Comparison of ENCODE assay signal across 14 cellular contexts in genomic region chr15:55283295-55284147, GRCh38. TPM values are rescaled to one million over a fixed set of nuclear protein-coding genes. Genes with fewer than 3 reads are reported as not detected.
DNase-seq lines count a peak whose midpoint lies in the region; ATAC-seq and TF ChIP-seq lines count a peak whose summit lies in the region.
"Had no signal": no experiment of that assay in that cellular context is flagged by ENCODE, and none has a peak within 500 bp of the region (broad histone marks: within the 10 kb centered on the region; RNA-seq: fewer than 3 reads in every experiment).

No MANE protein-coding gene starts in this region.

- intact Hi-C loops in activated T-helper 2 cell treated with anti-CD3 and anti-CD28 coated beads, Interferon-gamma antibody, Interleukin-2, Interleukin-4, amounts not matched to agents 10 μg/mL and 5 μg/mL and 100 μg/mL, durations not matched to agents 14 hours and 24 hours and 36 hours (cut with micrococcal nuclease), result loop anchor here (5.0 kb wide), 1 partner anchor 34 kb away; the partner anchor contains the start of genes PIGB and PIGBOS1
- intact Hi-C loops in upper lobe of right lung (cut with DNase I), result no loop called here

- peaks cover 99% of the 10 kb centered on the region for H3K4me1 Mint-ChIP-seq in activated T-cell treated with anti-CD3 and anti-CD28 coated beads, Interleukin-2, amount 50 U/mL, for 72 hours (ENCODE audit: low read depth)
- H3K4me1 Mint-ChIP-seq in activated T-helper 2 cell treated with anti-CD3 and anti-CD28 coated beads, Interferon-gamma antibody, Interleukin-2, Interleukin-4, amounts not matched to agents 10 μg/mL and 5 μg/mL and 100 μg/mL, durations not matched to agents 14 hours and 24 hours and 36 hours (ENCODE audit: low read depth), result peaks cover 87% of the 10 kb centered on the region

- no peaks in the 10 kb centered on the region for H3K36me3 ChIP-seq in upper lobe of right lung
- H3K36me3 ChIP-seq: heart right ventricle had no signal

- ATAC-seq in activated T-cell treated with anti-CD3 and anti-CD28 coated beads, Interleukin-2, amount 50 U/mL, for 72 hours (replicated peaks in 1 of 2), result peak in 1 of 2 donors; percentile 27
- ATAC-seq in upper lobe of right lung, result peak; percentile 86
- ATAC-seq: esophagus mucosa, HCT116 had no signal

- H3K27me3 ChIP-seq in upper lobe of right lung, result no peaks in the 10 kb centered on the region
- H3K27me3 ChIP-seq: heart right ventricle had no signal

- no peak overlapping the region for H3K4me3 ChIP-seq in upper lobe of right lung

- peaks cover 41% of the 10 kb centered on the region for H3K4me1 ChIP-seq in upper lobe of right lung

- H3K36me3 Mint-ChIP-seq in activated T-cell treated with anti-CD3 and anti-CD28 coated beads, Interleukin-2, amount 50 U/mL, for 72 hours (ENCODE audit: insufficient read depth in 2 of 2), result peaks cover 20 to 29% of the 10 kb centered on the region in 2 donors
- peaks cover 75% of the 10 kb centered on the region for H3K36me3 Mint-ChIP-seq in activated T-helper 2 cell treated with anti-CD3 and anti-CD28 coated beads, Interferon-gamma antibody, Interleukin-2, Interleukin-4, amounts not matched to agents 10 μg/mL and 5 μg/mL and 100 μg/mL, durations not matched to agents 14 hours and 24 hours and 36 hours (ENCODE audit: low read depth)

- peak overlapping the region; percentile 98 for H3K27ac Mint-ChIP-seq in activated T-cell treated with anti-CD3 and anti-CD28 coated beads, Interleukin-2, amount 50 U/mL, for 72 hours
- H3K27ac Mint-ChIP-seq in activated T-helper 2 cell treated with anti-CD3 and anti-CD28 coated beads, Interferon-gamma antibody, Interleukin-2, Interleukin-4, amounts not matched to agents 10 μg/mL and 5 μg/mL and 100 μg/mL, durations not matched to agents 14 hours and 24 hours and 36 hours, result peak overlapping the region; percentile 21

- H3K9me3 ChIP-seq in upper lobe of right lung, result no peaks in the 10 kb centered on the region
- H3K9me3 ChIP-seq: heart right ventricle had no signal

- H3K27ac ChIP-seq in upper lobe of right lung, result peak overlapping the region; percentile 70

- TF ChIP-seq CTCF in upper lobe of right lung (IDR thresholded peaks at IDR 0.05), result no peak

- no peak for DNase-seq in activated T-cell treated with anti-CD3 and anti-CD28 coated beads, Interleukin-2, amount 50 U/mL, for 72 hours
- DNase-seq in activated T-cell treated with anti-CD3 and anti-CD28 coated beads for 4 hours (no peak), lung microvascular endothelial cell (ENCODE audit: low read depth in 2 of 2) (peak; percentile 16 to 37), upper lobe of right lung (no peak), superior temporal gyrus (ENCODE audit: extremely low spot score) (no peak), NCI-H69 (lab: John Stamatoyannopoulos, UW) (no peak)
- DNase-seq in activated T-helper 2 cell treated with anti-CD3 and anti-CD28 coated beads, Interferon-gamma antibody, Interleukin-2, Interleukin-4, amounts not matched to agents 10 μg/mL and 5 μg/mL and 100 μg/mL, durations not matched to agents 14 hours and 24 hours and 36 hours (ENCODE audit: low spot score), result no peak
- no peak for DNase-seq in stimulated activated CD4-positive, alpha-beta T cell treated with anti-CD3 and anti-CD28 coated beads, Interleukin-4, amount 100 ng/mL, for 1 hour
- DNase-seq: heart right ventricle, left ventricle myocardium superior, MV-4-11, nucleus accumbens had no signal

- no peaks in the 10 kb centered on the region for H3K27me3 Mint-ChIP-seq in activated T-cell treated with anti-CD3 and anti-CD28 coated beads, Interleukin-2, amount 50 U/mL, for 72 hours (ENCODE audit: low read depth)
- H3K27me3 Mint-ChIP-seq in activated T-helper 2 cell treated with anti-CD3 and anti-CD28 coated beads, Interferon-gamma antibody, Interleukin-2, Interleukin-4, amounts not matched to agents 10 μg/mL and 5 μg/mL and 100 μg/mL, durations not matched to agents 14 hours and 24 hours and 36 hours (ENCODE audit: low read depth), result no peaks in the 10 kb centered on the region

- peak overlapping the region; percentile 75 to 86 for H3K4me3 Mint-ChIP-seq in activated T-cell treated with anti-CD3 and anti-CD28 coated beads, Interleukin-2, amount 50 U/mL, for 72 hours
- no peak overlapping the region for H3K4me3 Mint-ChIP-seq in activated T-helper 2 cell treated with anti-CD3 and anti-CD28 coated beads, Interferon-gamma antibody, Interleukin-2, Interleukin-4, amounts not matched to agents 10 μg/mL and 5 μg/mL and 100 μg/mL, durations not matched to agents 14 hours and 24 hours and 36 hours (ENCODE audit: low read depth)

- no peaks in the 10 kb centered on the region for H3K9me3 Mint-ChIP-seq in activated T-cell treated with anti-CD3 and anti-CD28 coated beads, Interleukin-2, amount 50 U/mL, for 72 hours
- peaks cover 6% of the 10 kb centered on the region for H3K9me3 Mint-ChIP-seq in activated T-helper 2 cell treated with anti-CD3 and anti-CD28 coated beads, Interferon-gamma antibody, Interleukin-2, Interleukin-4, amounts not matched to agents 10 μg/mL and 5 μg/mL and 100 μg/mL, durations not matched to agents 14 hours and 24 hours and 36 hours

RNA-seq across cellular contexts. Expression of gene RAB27A, which starts 6.1 kb away (rescaled TPM):
- 100 to 1,000 TPM; 203 to 205 TPM for total RNA-seq in activated T-cell treated with anti-CD3 and anti-CD28 coated beads, Interleukin-2, amount 50 U/mL, for 72 hours
- 72.3 and 74.4 TPM in 2 replicates for total RNA-seq in activated T-helper 2 cell treated with anti-CD3 and anti-CD28 coated beads, Interferon-gamma antibody, Interleukin-2, Interleukin-4, amounts not matched to agents 10 μg/mL and 5 μg/mL and 100 μg/mL, durations not matched to agents 14 hours and 24 hours and 36 hours
- total RNA-seq in lung microvascular endothelial cell (6.1 and 9.5 TPM in 2 replicates), upper lobe of right lung (72.5 TPM)

RNA-seq across cellular contexts. Expression of gene PIGBOS1, which starts 35.4 kb away (rescaled TPM):
- 10 to 100 TPM; 13.0 to 14.5 TPM for total RNA-seq in activated T-cell treated with anti-CD3 and anti-CD28 coated beads, Interleukin-2, amount 50 U/mL, for 72 hours
- 9.5 and 12.3 TPM in 2 replicates for total RNA-seq in activated T-helper 2 cell treated with anti-CD3 and anti-CD28 coated beads, Interferon-gamma antibody, Interleukin-2, Interleukin-4, amounts not matched to agents 10 μg/mL and 5 μg/mL and 100 μg/mL, durations not matched to agents 14 hours and 24 hours and 36 hours
- total RNA-seq in lung microvascular endothelial cell (4.1 and 7.7 TPM in 2 replicates), upper lobe of right lung (12.4 TPM)

RNA-seq across cellular contexts. Expression of gene PIGB, which starts 35.5 kb away (rescaled TPM):
- total RNA-seq in activated T-cell treated with anti-CD3 and anti-CD28 coated beads, Interleukin-2, amount 50 U/mL, for 72 hours, result 10 to 100 TPM; 27.5 to 32.9 TPM
- total RNA-seq in activated T-helper 2 cell treated with anti-CD3 and anti-CD28 coated beads, Interferon-gamma antibody, Interleukin-2, Interleukin-4, amounts not matched to agents 10 μg/mL and 5 μg/mL and 100 μg/mL, durations not matched to agents 14 hours and 24 hours and 36 hours, result 19.7 and 21.0 TPM in 2 replicates
- 6.5 and 7.6 TPM in 2 replicates for total RNA-seq in lung microvascular endothelial cell
- total RNA-seq in upper lobe of right lung, result 8.6 TPM

Comparison
In these comparisons a context has a peak if more than half of its experiments do, and no peak if none do; other contexts are left out.
1. DNase-seq: peak in lung microvascular endothelial cell (2 of 2); none in activated T-cell treated with anti-CD3 and anti-CD28 coated beads, Interleukin-2, amount 50 U/mL, for 72 hours (0 of 2), activated T-cell treated with anti-CD3 and anti-CD28 coated beads for 4 hours (single experiment), activated T-helper 2 cell treated with anti-CD3 and anti-CD28 coated beads, Interferon-gamma antibody, Interleukin-2, Interleukin-4, amounts not matched to agents 10 μg/mL and 5 μg/mL and 100 μg/mL, durations not matched to agents 14 hours and 24 hours and 36 hours (single experiment), upper lobe of right lung (single experiment), superior temporal gyrus (single experiment), stimulated activated CD4-positive, alpha-beta T cell treated with anti-CD3 and anti-CD28 coated beads, Interleukin-4, amount 100 ng/mL, for 1 hour (single experiment) and NCI-H69 (single experiment).